ENCODE assay signal across 8 cellular contexts in genomic region chrX:1451251-1451675, GRCh38. TPM values are rescaled to one million over a fixed set of nuclear protein-coding genes. Genes with fewer than 3 reads are reported as not detected.
DNase-seq lines count a peak whose midpoint lies in the region; ATAC-seq and TF ChIP-seq lines count a peak whose summit lies in the region.

No MANE protein-coding gene starts in this region.

- no peak overlapping the region for H3K27ac Mint-ChIP-seq in CD8-positive, alpha-beta T cell

- peaks cover 21% of the 10 kb centered on the region for H3K9me3 Mint-ChIP-seq in CD8-positive, alpha-beta T cell

- no peaks in the 10 kb centered on the region for H3K27me3 Mint-ChIP-seq in CD8-positive, alpha-beta T cell (ENCODE audit: low read depth)

- peak overlapping the region; percentile 11 for H3K4me3 Mint-ChIP-seq in CD8-positive, alpha-beta T cell

- CTCF ChIA-PET in CD8-positive, alpha-beta T cell (lab: Charles Lee), result no interaction called here

- H3F3A ChIP-seq in neural cell (ENCODE audit: insufficient read depth, low read length, poor library complexity, severe bottlenecking), result no peaks in the 10 kb centered on the region

- H4K20me1 ChIP-seq in Karpas-422 (ENCODE audit: insufficient read depth, low read depth, low read length) (no peaks in the 10 kb centered on the region), neural cell (ENCODE audit: insufficient read depth) (no peaks in the 10 kb centered on the region)

- H3K36me3 ChIP-seq in CD8-positive, alpha-beta T cell (ENCODE audit: insufficient read depth, low read length), result no peaks in the 10 kb centered on the region
- H3K36me3 ChIP-seq in Karpas-422 (ENCODE audit: insufficient read depth, low read length), result peaks cover 36% of the 10 kb centered on the region
- no peaks in the 10 kb centered on the region for H3K36me3 ChIP-seq in colonic mucosa
- no peaks in the 10 kb centered on the region for H3K36me3 ChIP-seq in neural cell (ENCODE audit: insufficient read depth, low read length)

- TF ChIP-seq RAD21 in neural cell (conservative IDR thresholded peaks at IDR 0.05), result no peak

- H3K4me1 Mint-ChIP-seq in CD8-positive, alpha-beta T cell (ENCODE audit: low read depth), result peaks cover 26% of the 10 kb centered on the region

- peaks cover 21% of the 10 kb centered on the region for H3K36me3 Mint-ChIP-seq in CD8-positive, alpha-beta T cell

- H3K27me3 ChIP-seq in CD8-positive, alpha-beta T cell (ENCODE audit: insufficient read depth, low read length), result no peaks in the 10 kb centered on the region
- H3K27me3 ChIP-seq in Karpas-422 (ENCODE audit: low read length), result no peaks in the 10 kb centered on the region
- no peaks in the 10 kb centered on the region for H3K27me3 ChIP-seq in colonic mucosa
- H3K27me3 ChIP-seq in neural cell (ENCODE audit: insufficient read depth, low read depth, low read length), result no peaks in the 10 kb centered on the region

- H3K4me3 ChIP-seq in CD8-positive, alpha-beta T cell (ENCODE audit: low read depth, low read length), result no peak overlapping the region
- peak overlapping the region; percentile 95 for H3K4me3 ChIP-seq in Karpas-422 (ENCODE audit: low read length)
- no peak overlapping the region for H3K4me3 ChIP-seq in colonic mucosa
- H3K4me3 ChIP-seq in neural cell (ENCODE audit: low read length), result peak overlapping the region; percentile 96

- H2AFZ ChIP-seq in Karpas-422 (ENCODE audit: low read length) (no peak overlapping the region), neural cell (ENCODE audit: low read depth, low read length) (no peak overlapping the region)

- no peak for ATAC-seq in CD8-positive, alpha-beta T cell
- ATAC-seq in left lobe of liver, result no peak
- ATAC-seq in HG03521 (IDR thresholded peaks at IDR 0.05; ENCODE audit: unreplicated experiment), result no peak

- POLR2A ChIA-PET in CD8-positive, alpha-beta T cell (lab: Charles Lee), result no interaction called here

- peak overlapping the region; percentile 80 for H3K4me2 ChIP-seq in Karpas-422 (ENCODE audit: low read depth, low read length, poor library complexity, severe bottlenecking)
- H3K4me2 ChIP-seq in neural cell (ENCODE audit: low read length), result no peak overlapping the region

- H3K79me2 ChIP-seq in Karpas-422 (ENCODE audit: low read length), result peaks cover 62% of the 10 kb centered on the region
- peaks cover 17% of the 10 kb centered on the region for H3K79me2 ChIP-seq in neural cell (replicated peaks; ENCODE audit: insufficient read depth, low read length)

- H3K4me1 ChIP-seq in CD8-positive, alpha-beta T cell (ENCODE audit: insufficient read depth, low read length), result peaks cover 35% of the 10 kb centered on the region
- peaks cover 31% of the 10 kb centered on the region for H3K4me1 ChIP-seq in Karpas-422 (ENCODE audit: low read length)
- H3K4me1 ChIP-seq in colonic mucosa, result no peaks in the 10 kb centered on the region

- no peak overlapping the region for H3K27ac ChIP-seq in CD8-positive, alpha-beta T cell (ENCODE audit: low read depth, low read length)
- peak overlapping the region; percentile 77 for H3K27ac ChIP-seq in Karpas-422 (ENCODE audit: low read length)
- no peak overlapping the region for H3K27ac ChIP-seq in colonic mucosa
- H3K27ac ChIP-seq in neural cell (ENCODE audit: low read length), result no peak overlapping the region

- TF ChIP-seq CTCF in CD8-positive, alpha-beta T cell (IDR thresholded peaks at IDR 0.05), result no peak
- TF ChIP-seq CTCF in colonic mucosa (IDR thresholded peaks at IDR 0.05) (no peak), neural cell (IDR thresholded peaks at IDR 0.05; ENCODE audit: poor library complexity, severe bottlenecking) (no peak)

- H3K9ac ChIP-seq in Karpas-422 (ENCODE audit: low read length) (peak overlapping the region; percentile 95), colonic mucosa (ENCODE audit: low read depth in 2 of 2, low read length in 2 of 2) (peak overlapping the region; percentile 12), neural cell (ENCODE audit: low read length) (no peak overlapping the region)

- intact Hi-C loops in CD8-positive, alpha-beta T cell (cut with DNase I, micrococcal nuclease), result loop anchor here (5.0 to 10.0 kb wide), 6 partner anchors 204 to 1169 kb away; partner anchors contain the start of genes DHRSX (in 1 of the 2), PLCXD1 (in 1 of the 2) and ZBED1 (in 1 of the 2)
- intact Hi-C loops in colonic mucosa (cut with DNase I), result loop anchor here (5.0 to 10.0 kb wide), 2 partner anchors 69 to 1154 kb away; no protein-coding TSS in a partner anchor

- H3K9me2 ChIP-seq in Karpas-422 (replicated peaks; ENCODE audit: insufficient read depth, low read length) (no peaks in the 10 kb centered on the region), neural cell (ENCODE audit: insufficient read depth, low read length) (no peaks in the 10 kb centered on the region)

- peak in 4 of 7 experiments; percentile 3 to 49 (median 16) for DNase-seq in CD8-positive, alpha-beta T cell
- DNase-seq in Karpas-422 (no peak), colonic mucosa (no peak), left lobe of liver (ENCODE audit: low spot score) (no peak), GM19238 (ENCODE audit: insufficient read length, low spot score) (no peak), NAMALWA (ENCODE audit: low spot score) (no peak)

- no peak for TF ChIP-seq EP300 in neural cell (conservative IDR thresholded peaks at IDR 0.05; ENCODE audit: poor library complexity, severe bottlenecking)

- no peaks in the 10 kb centered on the region for H3K9me3 ChIP-seq in CD8-positive, alpha-beta T cell (ENCODE audit: low read length)
- H3K9me3 ChIP-seq in Karpas-422 (ENCODE audit: low read length) (no peaks in the 10 kb centered on the region; the same call in 1 of the 2 replicates), colonic mucosa (no peaks in the 10 kb centered on the region), neural cell (ENCODE audit: low read length) (no peaks in the 10 kb centered on the region)

TF ChIP-seq in neural cell, 6 proteins besides CTCF, POLR2A, EP300 and RAD21:
- TF ChIP-seq EZH2 (IDR thresholded peaks at IDR 0.05; ENCODE audit: borderline replicate concordance, insufficient read depth, low read length, poor library complexity, severe bottlenecking), result no peak
- no peak for TF ChIP-seq MXI1 (conservative IDR thresholded peaks at IDR 0.05; ENCODE audit: poor library complexity, severe bottlenecking)
- no peak for TF ChIP-seq TAF1 (IDR thresholded peaks at IDR 0.05; ENCODE audit: low read depth)
- no peak for TF ChIP-seq SMC3 (conservative IDR thresholded peaks at IDR 0.05; ENCODE audit: poor library complexity)
- TF ChIP-seq POLR2AphosphoS5 (IDR thresholded peaks at IDR 0.05), result no peak
- TF ChIP-seq, protein P1, sequence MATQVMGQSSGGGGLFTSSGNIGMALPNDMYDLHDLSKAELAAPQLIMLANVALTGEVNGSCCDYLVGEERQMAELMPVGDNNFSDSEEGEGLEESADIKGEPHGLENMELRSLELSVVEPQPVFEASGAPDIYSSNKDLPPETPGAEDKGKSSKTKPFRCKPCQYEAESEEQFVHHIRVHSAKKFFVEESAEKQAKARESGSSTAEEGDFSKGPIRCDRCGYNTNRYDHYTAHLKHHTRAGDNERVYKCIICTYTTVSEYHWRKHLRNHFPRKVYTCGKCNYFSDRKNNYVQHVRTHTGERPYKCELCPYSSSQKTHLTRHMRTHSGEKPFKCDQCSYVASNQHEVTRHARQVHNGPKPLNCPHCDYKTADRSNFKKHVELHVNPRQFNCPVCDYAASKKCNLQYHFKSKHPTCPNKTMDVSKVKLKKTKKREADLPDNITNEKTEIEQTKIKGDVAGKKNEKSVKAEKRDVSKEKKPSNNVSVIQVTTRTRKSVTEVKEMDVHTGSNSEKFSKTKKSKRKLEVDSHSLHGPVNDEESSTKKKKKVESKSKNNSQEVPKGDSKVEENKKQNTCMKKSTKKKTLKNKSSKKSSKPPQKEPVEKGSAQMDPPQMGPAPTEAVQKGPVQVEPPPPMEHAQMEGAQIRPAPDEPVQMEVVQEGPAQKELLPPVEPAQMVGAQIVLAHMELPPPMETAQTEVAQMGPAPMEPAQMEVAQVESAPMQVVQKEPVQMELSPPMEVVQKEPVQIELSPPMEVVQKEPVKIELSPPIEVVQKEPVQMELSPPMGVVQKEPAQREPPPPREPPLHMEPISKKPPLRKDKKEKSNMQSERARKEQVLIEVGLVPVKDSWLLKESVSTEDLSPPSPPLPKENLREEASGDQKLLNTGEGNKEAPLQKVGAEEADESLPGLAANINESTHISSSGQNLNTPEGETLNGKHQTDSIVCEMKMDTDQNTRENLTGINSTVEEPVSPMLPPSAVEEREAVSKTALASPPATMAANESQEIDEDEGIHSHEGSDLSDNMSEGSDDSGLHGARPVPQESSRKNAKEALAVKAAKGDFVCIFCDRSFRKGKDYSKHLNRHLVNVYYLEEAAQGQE (IDR thresholded peaks at IDR 0.05; ENCODE audit: borderline replicate concordance), result no peak

RNA-seq across cellular contexts. Expression of gene ASMTL, which starts 1.4 kb away (rescaled TPM):
- 10 to 100 TPM; 55.4 to 66.8 TPM for total RNA-seq in CD8-positive, alpha-beta T cell
- 18.4 and 51.0 TPM in 2 replicates for total RNA-seq in Karpas-422 (2014; rRNA removed; shearing (Covaris generic); ENCODE audit: low replicate concordance)
- total RNA-seq in colonic mucosa (10 to 100 TPM; 17.4 to 21.6 TPM), left lobe of liver (31.4 TPM)
- polyA plus RNA-seq in neural cell, result 21.5 and 25.9 TPM in 2 replicates
- 18.9 and 19.5 TPM in 2 replicates for polyA minus RNA-seq in neural cell

RNA-seq across cellular contexts. Expression of gene SLC25A6, which starts 59.4 kb away (rescaled TPM):
- total RNA-seq in CD8-positive, alpha-beta T cell, result 100 to 1,000 TPM; 382 to 404 TPM
- total RNA-seq in Karpas-422 (2014; rRNA removed; shearing (Covaris generic); ENCODE audit: low replicate concordance), result 209 and 367 TPM in 2 replicates
- 100 to 1,000 TPM; 419 to 474 TPM for total RNA-seq in colonic mucosa
- polyA plus RNA-seq in neural cell, result 180 and 184 TPM in 2 replicates
- 169 and 183 TPM in 2 replicates for polyA minus RNA-seq in neural cell
- 55.9 TPM for total RNA-seq in left lobe of liver

Comparison
In these comparisons a context has a peak if more than half of its experiments do, and no peak if none do; other contexts are left out.
1. DNase-seq: peak in CD8-positive, alpha-beta T cell (4 of 7); none in Karpas-422 (single experiment), colonic mucosa (single experiment), left lobe of liver (single experiment), GM19238 (single experiment) and NAMALWA (single experiment).
2. H3K4me3 ChIP-seq: peak in Karpas-422 (single experiment) and neural cell (single experiment); none in CD8-positive, alpha-beta T cell (single experiment) and colonic mucosa (single experiment).